9 cellular contexts compared by ENCODE assay signal in the genomic region with DNA sequence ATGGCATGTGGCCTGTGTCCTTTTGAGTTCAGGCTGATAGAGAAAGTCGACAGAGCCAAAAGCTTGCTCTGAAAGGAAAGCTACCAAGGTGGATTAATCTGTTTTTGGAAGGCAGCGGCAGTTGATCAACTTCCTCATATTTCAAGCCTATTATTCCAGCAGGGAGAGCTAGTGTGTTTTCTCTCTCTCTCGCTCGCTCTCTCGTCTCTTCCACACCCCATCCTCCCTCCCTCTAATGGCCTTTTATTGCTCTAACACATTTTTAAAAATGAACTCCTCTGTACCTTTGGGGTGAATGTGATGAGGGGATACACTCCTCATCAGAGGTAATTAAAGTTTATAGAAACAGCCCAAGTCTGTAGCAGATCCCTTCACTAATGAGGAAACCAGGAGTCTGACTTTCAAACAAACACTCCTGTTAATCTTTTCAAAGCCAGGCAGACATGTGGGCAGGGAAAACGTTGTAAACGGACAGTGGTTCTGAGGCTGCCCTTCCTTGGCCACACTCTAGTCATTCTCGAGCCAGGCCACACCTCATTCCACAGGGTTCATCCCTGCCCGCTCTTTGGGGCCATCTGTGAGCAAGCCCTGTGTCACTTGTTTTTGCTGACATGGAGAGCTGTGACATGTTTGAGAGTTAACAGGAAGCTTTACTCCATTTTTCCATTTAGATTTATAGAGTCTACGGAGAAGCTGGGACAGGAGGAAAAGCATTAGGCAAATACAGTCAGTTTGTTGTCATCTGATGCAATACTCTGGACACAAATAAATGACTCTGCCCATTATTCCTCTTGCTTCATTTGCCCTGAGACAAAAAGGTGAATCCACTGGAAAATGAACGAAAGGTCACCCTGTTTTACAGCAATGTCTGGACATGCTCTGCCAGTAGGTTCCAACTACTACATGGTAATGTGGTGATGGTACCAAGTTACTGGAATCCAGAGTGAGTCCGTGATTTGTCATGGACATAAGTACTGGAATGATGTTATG.
DNase-seq lines count a peak whose midpoint lies in the region; ATAC-seq and TF ChIP-seq lines count a peak whose summit lies in the region.
"Had no signal": no experiment of that assay in that cellular context is flagged by ENCODE, and none has a peak within 500 bp of the region (broad histone marks: within the 10 kb centered on the region; RNA-seq: fewer than 3 reads in every experiment).

No MANE protein-coding gene starts in this region.

- DNase-seq in GM23248 (peak; percentile 91), SJSA1 (ENCODE audit: low read depth in 1 of 2, low spot score in 2 of 2) (peak; percentile 61 to 71), foreskin keratinocyte (peak; percentile 55 to 81), sciatic nerve (ENCODE audit: low spot score) (no peak), OCI-M2 (lab: John Stamatoyannopoulos, UW; ENCODE audit: unreplicated experiment) (no peak), posterior vena cava (ENCODE audit: low spot score) (no peak), caudate nucleus (lab: John Stamatoyannopoulos, UW) (no peak)
- DNase-seq: activated CD4-positive, alpha-beta T cell treated with anti-CD3 and anti-CD28 coated beads, Interleukin-2, amount 50 U/mL, for 48 hours had no signal

- peak overlapping the region; percentile 60 for H3K4me2 ChIP-seq in GM23248 (ENCODE audit: unreplicated experiment)

- H3K27me3 ChIP-seq in GM23248 (replicated peaks; ENCODE audit: insufficient read depth) (no peaks in the 10 kb centered on the region), SJSA1 (replicated peaks) (no peaks in the 10 kb centered on the region), foreskin keratinocyte (no peaks in the 10 kb centered on the region)

- TF ChIP-seq CTCF in foreskin keratinocyte (conservative IDR thresholded peaks at IDR 0.05): peak; percentile 43

- H3K36me3 ChIP-seq in GM23248 (ENCODE audit: low read depth): peaks cover 60% of the 10 kb centered on the region
- H3K36me3 ChIP-seq in SJSA1: peaks cover 100% of the 10 kb centered on the region

- H3K4me3 ChIP-seq in GM23248 (peak overlapping the region; percentile 5; the same call in 1 of the 2 replicates), SJSA1 (no peak overlapping the region)

- H3K4me1 ChIP-seq in GM23248 (ENCODE audit: insufficient read depth): peaks cover 46% of the 10 kb centered on the region
- H3K4me1 ChIP-seq in SJSA1 (replicated peaks): peaks cover 21% of the 10 kb centered on the region
- H3K4me1 ChIP-seq in foreskin keratinocyte: peaks cover 28% of the 10 kb centered on the region

- no peaks in the 10 kb centered on the region for H3K9me2 ChIP-seq in GM23248 (ENCODE audit: insufficient read depth)

- H3F3A ChIP-seq in GM23248 (ENCODE audit: insufficient read depth): peaks cover 66% of the 10 kb centered on the region

- H3K27ac ChIP-seq in GM23248: peak overlapping the region; percentile 97
- peak overlapping the region; percentile 69 for H3K27ac ChIP-seq in SJSA1
- peak overlapping the region; percentile 27 for H3K27ac ChIP-seq in foreskin keratinocyte
- H3K27ac ChIP-seq in caudate nucleus (ENCODE audit: low read depth, low read length): no peak overlapping the region

- intact Hi-C loops in sciatic nerve (cut with DNase I): no loop called here
- intact Hi-C loops in posterior vena cava (cut with DNase I): no loop called here

- ATAC-seq in foreskin keratinocyte (peak; percentile 35), sciatic nerve (peak; percentile 83), HG03025 (IDR thresholded peaks at IDR 0.05; ENCODE audit: low FRiP score, unreplicated experiment) (no peak)

- H3K9ac ChIP-seq in GM23248: peak overlapping the region; percentile 77

- peaks cover 46% of the 10 kb centered on the region for H3K79me2 ChIP-seq in GM23248 (ENCODE audit: insufficient read depth)

- WGBS in GM23248 (ENCODE audit: low coverage in 1 of 2, low lambda C conversion rate in 2 of 2, missing lambda C conversion rate in 2 of 2), 2 experiments: 8 to 9% methylated on average over 12 of the region's 12 CpGs

- H4K20me1 ChIP-seq in GM23248 (ENCODE audit: insufficient read depth): no peaks in the 10 kb centered on the region

- in situ Hi-C loops in GM23248 (cut with MboI): no loop called here

- no peaks in the 10 kb centered on the region for H3K9me3 ChIP-seq in GM23248 (ENCODE audit: low read depth)
- H3K9me3 ChIP-seq in SJSA1 (replicated peaks): peaks cover 14% of the 10 kb centered on the region

- no peak overlapping the region for H2AFZ ChIP-seq in GM23248

Comparison
In these comparisons a context has a peak if more than half of its experiments do, and no peak if none do; other contexts are left out.
1. DNase-seq: peak in GM23248 (single experiment), SJSA1 (2 of 2) and foreskin keratinocyte (2 of 2); none in sciatic nerve (single experiment), OCI-M2 (single experiment), posterior vena cava (single experiment) and caudate nucleus (0 of 61).